20 cellular contexts compared by ENCODE assay signal in genomic region chr1:13011932-13012331, GRCh38. TPM values are rescaled to one million over a fixed set of nuclear protein-coding genes. Genes with fewer than 3 reads are reported as not detected.
"Had no signal": no experiment of that assay in that cellular context is flagged by ENCODE, and none has a peak within 500 bp of the region (broad histone marks: within the 10 kb centered on the region; RNA-seq: fewer than 3 reads in every experiment).

No MANE protein-coding gene starts in this region.

RNA-seq across cellular contexts. Expression of gene PRAMEF27, which starts 44.4 kb away (rescaled TPM):
- total RNA-seq: activated naive CD4-positive, alpha-beta T cell treated with anti-CD3 and anti-CD28 coated beads for 36 hours; activated naive CD4-positive, alpha-beta T cell treated with anti-CD3 and anti-CD28 coated beads, Interleukin-2, amount 50 U/mL, for 72 hours; activated naive CD8-positive, alpha-beta T cell treated with anti-CD3 and anti-CD28 coated beads for 36 hours; activated naive CD8-positive, alpha-beta T cell treated with anti-CD3 and anti-CD28 coated beads, Interleukin-2, amount 10 ng/mL, durations not matched to agents 7 days and 5 days; activated T-cell treated with anti-CD3 and anti-CD28 coated beads, Interleukin-2, amount 50 U/mL, for 4 hours; activated T-cell treated with anti-CD3 and anti-CD28 coated beads, Interleukin-2, amount 50 U/mL, for 72 hours; activated T-helper 1 cell treated with anti-CD3 and anti-CD28 coated beads, Interleukin-12 subunit alpha, Interleukin-12 subunit beta, Interleukin-2, Interleukin-4 antibody, amounts not matched to agents 30 ng/mL and 10 ng/mL and 1 ng/mL, durations not matched to agents 14 hours and 24 hours and 36 hours; activated T-helper 17 cell treated with anti-CD3 and anti-CD28 coated beads, Interleukin-2, amount 50 U/mL, for 72 hours; activated T-helper 2 cell treated with anti-CD3 and anti-CD28 coated beads, Interferon-gamma antibody, Interleukin-2, Interleukin-4, amounts not matched to agents 10 μg/mL and 5 μg/mL and 100 μg/mL, durations not matched to agents 14 hours and 24 hours and 36 hours; adrenal gland; aorta; ascending aorta; astrocyte; body of pancreas; breast epithelium; bronchial epithelial cell; cardiac muscle cell; cardiac septum; cerebellum; chondrocyte had no signal

RNA-seq across cellular contexts. Expression of gene HNRNPCL3, which starts 48.6 kb away (rescaled TPM):
- total RNA-seq: activated naive CD4-positive, alpha-beta T cell treated with anti-CD3 and anti-CD28 coated beads for 36 hours; activated naive CD4-positive, alpha-beta T cell treated with anti-CD3 and anti-CD28 coated beads, Interleukin-2, amount 50 U/mL, for 72 hours; activated naive CD8-positive, alpha-beta T cell treated with anti-CD3 and anti-CD28 coated beads for 36 hours; activated naive CD8-positive, alpha-beta T cell treated with anti-CD3 and anti-CD28 coated beads, Interleukin-2, amount 10 ng/mL, durations not matched to agents 7 days and 5 days; activated T-cell treated with anti-CD3 and anti-CD28 coated beads, Interleukin-2, amount 50 U/mL, for 4 hours; activated T-cell treated with anti-CD3 and anti-CD28 coated beads, Interleukin-2, amount 50 U/mL, for 72 hours; activated T-helper 1 cell treated with anti-CD3 and anti-CD28 coated beads, Interleukin-12 subunit alpha, Interleukin-12 subunit beta, Interleukin-2, Interleukin-4 antibody, amounts not matched to agents 30 ng/mL and 10 ng/mL and 1 ng/mL, durations not matched to agents 14 hours and 24 hours and 36 hours; activated T-helper 17 cell treated with anti-CD3 and anti-CD28 coated beads, Interleukin-2, amount 50 U/mL, for 72 hours; activated T-helper 2 cell treated with anti-CD3 and anti-CD28 coated beads, Interferon-gamma antibody, Interleukin-2, Interleukin-4, amounts not matched to agents 10 μg/mL and 5 μg/mL and 100 μg/mL, durations not matched to agents 14 hours and 24 hours and 36 hours; adrenal gland; aorta; ascending aorta; astrocyte; body of pancreas; breast epithelium; bronchial epithelial cell; cardiac muscle cell; cardiac septum; cerebellum; chondrocyte had no signal

RNA-seq across cellular contexts. Expression of gene PRAMEF25, which starts 58.6 kb away (rescaled TPM):
- total RNA-seq: activated naive CD4-positive, alpha-beta T cell treated with anti-CD3 and anti-CD28 coated beads for 36 hours; activated naive CD4-positive, alpha-beta T cell treated with anti-CD3 and anti-CD28 coated beads, Interleukin-2, amount 50 U/mL, for 72 hours; activated naive CD8-positive, alpha-beta T cell treated with anti-CD3 and anti-CD28 coated beads for 36 hours; activated naive CD8-positive, alpha-beta T cell treated with anti-CD3 and anti-CD28 coated beads, Interleukin-2, amount 10 ng/mL, durations not matched to agents 7 days and 5 days; activated T-cell treated with anti-CD3 and anti-CD28 coated beads, Interleukin-2, amount 50 U/mL, for 4 hours; activated T-cell treated with anti-CD3 and anti-CD28 coated beads, Interleukin-2, amount 50 U/mL, for 72 hours; activated T-helper 1 cell treated with anti-CD3 and anti-CD28 coated beads, Interleukin-12 subunit alpha, Interleukin-12 subunit beta, Interleukin-2, Interleukin-4 antibody, amounts not matched to agents 30 ng/mL and 10 ng/mL and 1 ng/mL, durations not matched to agents 14 hours and 24 hours and 36 hours; activated T-helper 17 cell treated with anti-CD3 and anti-CD28 coated beads, Interleukin-2, amount 50 U/mL, for 72 hours; activated T-helper 2 cell treated with anti-CD3 and anti-CD28 coated beads, Interferon-gamma antibody, Interleukin-2, Interleukin-4, amounts not matched to agents 10 μg/mL and 5 μg/mL and 100 μg/mL, durations not matched to agents 14 hours and 24 hours and 36 hours; adrenal gland; aorta; ascending aorta; astrocyte; body of pancreas; breast epithelium; bronchial epithelial cell; cardiac muscle cell; cardiac septum; cerebellum; chondrocyte had no signal
